ENCODE assay signal across 2 cellular contexts in the genomic region with DNA sequence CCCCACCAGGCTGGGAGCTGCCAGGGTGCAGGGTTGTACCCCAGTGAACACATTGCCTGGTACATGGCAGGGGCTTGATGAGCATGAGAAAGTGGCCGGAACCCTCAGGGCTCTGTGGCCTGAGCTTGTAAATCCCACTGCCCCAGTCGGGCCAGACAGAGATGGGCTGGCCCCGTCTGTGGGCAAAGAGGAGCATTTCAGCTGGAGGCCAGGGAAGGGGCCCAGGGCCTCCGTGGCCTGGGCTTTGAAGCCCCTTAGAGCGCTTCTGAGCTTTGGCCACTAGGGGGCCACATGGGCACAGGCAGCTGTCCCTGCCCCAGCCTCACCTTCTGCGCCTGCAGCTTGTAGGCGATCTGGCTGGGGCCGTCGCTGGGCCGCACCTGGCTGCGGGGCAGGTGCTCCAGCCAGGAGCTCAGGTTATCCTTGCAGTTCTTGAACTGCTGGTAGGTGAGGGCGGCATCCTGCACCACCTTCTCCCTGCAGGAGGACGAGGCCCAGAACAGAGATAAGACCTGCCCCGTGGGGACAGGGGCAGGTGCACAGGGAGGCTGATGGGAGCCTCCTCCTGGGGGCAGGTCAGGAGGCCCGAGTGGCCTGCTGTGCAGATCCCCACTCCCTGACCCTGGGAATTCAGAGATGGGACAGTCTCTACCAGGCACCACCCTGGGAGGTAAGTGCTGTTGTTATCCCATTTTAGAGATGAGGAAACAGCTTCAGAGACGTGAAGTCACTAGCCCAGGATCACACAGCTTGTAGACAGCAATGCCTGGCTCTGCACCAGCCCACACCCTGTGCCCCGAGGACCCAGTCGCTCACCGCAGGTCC.
TF ChIP-seq lines count a peak whose summit lies in the region.

No MANE protein-coding gene starts in this region.

TF ChIP-seq in HCT116, 20 proteins besides CTCF, POLR2A, EP300 and RAD21:
- TF ChIP-seq, protein P1, sequence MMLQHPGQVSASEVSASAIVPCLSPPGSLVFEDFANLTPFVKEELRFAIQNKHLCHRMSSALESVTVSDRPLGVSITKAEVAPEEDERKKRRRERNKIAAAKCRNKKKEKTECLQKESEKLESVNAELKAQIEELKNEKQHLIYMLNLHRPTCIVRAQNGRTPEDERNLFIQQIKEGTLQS (IDR thresholded peaks at IDR 0.05) = no peak
- TF ChIP-seq TCF7L2 (IDR thresholded peaks at IDR 0.05; ENCODE audit: borderline replicate concordance, extremely low read depth, insufficient read depth, insufficient read length) = peak; percentile 51

TF ChIP-seq in HepG2, 621 proteins besides CTCF, POLR2A, EP300 and RAD21 (continues in another document):
- TF ChIP-seq ZNF616 (CRISPR knock-in tag; IDR thresholded peaks at IDR 0.05; ENCODE audit: low read depth) = no peak
- TF ChIP-seq, protein P2, sequence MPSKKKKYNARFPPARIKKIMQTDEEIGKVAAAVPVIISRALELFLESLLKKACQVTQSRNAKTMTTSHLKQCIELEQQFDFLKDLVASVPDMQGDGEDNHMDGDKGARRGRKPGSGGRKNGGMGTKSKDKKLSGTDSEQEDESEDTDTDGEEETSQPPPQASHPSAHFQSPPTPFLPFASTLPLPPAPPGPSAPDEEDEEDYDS (CRISPR knock-in tag; IDR thresholded peaks at IDR 0.05) = 0 out of 2 replicates have a peak, but pooled peaks have one; percentile 19
- peak; percentile 78; the same call in 1 of the 2 replicates for TF ChIP-seq ZNF776 (CRISPR knock-in tag; IDR thresholded peaks at IDR 0.05)
- peak; percentile 16; the same call in 1 of the 2 replicates for TF ChIP-seq HOXA3 (CRISPR knock-in tag; IDR thresholded peaks at IDR 0.05)
- TF ChIP-seq YY1 (IDR thresholded peaks at IDR 0.05; ENCODE audit: insufficient read depth, insufficient replicate concordance, low read depth, low read length) = peak; percentile 52
- 0 out of 2 replicates have a peak, but pooled peaks have one; percentile 16 for TF ChIP-seq SOX5 (CRISPR knock-in tag; IDR thresholded peaks at IDR 0.05; ENCODE audit: borderline replicate concordance)
- TF ChIP-seq ZNF83 (CRISPR knock-in tag; IDR thresholded peaks at IDR 0.05; ENCODE audit: borderline replicate concordance) = 0 out of 2 replicates have a peak, but pooled peaks have one; percentile 26
- no peak for TF ChIP-seq ZNF543 (CRISPR knock-in tag; IDR thresholded peaks at IDR 0.05)
- TF ChIP-seq ZNF747 (CRISPR knock-in tag; IDR thresholded peaks at IDR 0.05; ENCODE audit: borderline replicate concordance) = no peak
- peak; percentile 31; the same call in 1 of the 2 replicates for TF ChIP-seq MYC (CRISPR knock-in tag; IDR thresholded peaks at IDR 0.05; ENCODE audit: borderline replicate concordance)
- peak; percentile 82 for TF ChIP-seq ZBTB38 (CRISPR knock-in tag; IDR thresholded peaks at IDR 0.05)
- peak; percentile 37 for TF ChIP-seq MED8 (CRISPR knock-in tag; IDR thresholded peaks at IDR 0.05; ENCODE audit: insufficient replicate concordance)
- peak; percentile 18; the same call in 1 of the 2 replicates for TF ChIP-seq KMT2A (CRISPR knock-in tag; IDR thresholded peaks at IDR 0.05)
- TF ChIP-seq, protein P3, sequence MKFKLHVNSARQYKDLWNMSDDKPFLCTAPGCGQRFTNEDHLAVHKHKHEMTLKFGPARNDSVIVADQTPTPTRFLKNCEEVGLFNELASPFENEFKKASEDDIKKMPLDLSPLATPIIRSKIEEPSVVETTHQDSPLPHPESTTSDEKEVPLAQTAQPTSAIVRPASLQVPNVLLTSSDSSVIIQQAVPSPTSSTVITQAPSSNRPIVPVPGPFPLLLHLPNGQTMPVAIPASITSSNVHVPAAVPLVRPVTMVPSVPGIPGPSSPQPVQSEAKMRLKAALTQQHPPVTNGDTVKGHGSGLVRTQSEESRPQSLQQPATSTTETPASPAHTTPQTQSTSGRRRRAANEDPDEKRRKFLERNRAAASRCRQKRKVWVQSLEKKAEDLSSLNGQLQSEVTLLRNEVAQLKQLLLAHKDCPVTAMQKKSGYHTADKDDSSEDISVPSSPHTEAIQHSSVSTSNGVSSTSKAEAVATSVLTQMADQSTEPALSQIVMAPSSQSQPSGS (CRISPR knock-in tag; IDR thresholded peaks at IDR 0.05) = 0 out of 2 replicates have a peak, but pooled peaks have one; percentile 41
- no peak for TF ChIP-seq SETDB1 (CRISPR knock-in tag; IDR thresholded peaks at IDR 0.05; ENCODE audit: borderline replicate concordance)
- TF ChIP-seq ISL2 (CRISPR knock-in tag; IDR thresholded peaks at IDR 0.05) = peak; percentile 24; the same call in 1 of the 2 replicates
- TF ChIP-seq SMAD1 (CRISPR knock-in tag; IDR thresholded peaks at IDR 0.05; ENCODE audit: borderline replicate concordance, low read depth) = peak; percentile 79; the same call in 1 of the 2 replicates
- TF ChIP-seq HNF4G (IDR thresholded peaks at IDR 0.05; ENCODE audit: borderline replicate concordance, low read depth, low read length) = no peak
- no peak for TF ChIP-seq HNF4G (CRISPR knock-in tag; IDR thresholded peaks at IDR 0.05; ENCODE audit: borderline replicate concordance, low read depth)
- TF ChIP-seq MED1 (CRISPR knock-in tag; IDR thresholded peaks at IDR 0.05) = no peak
- peak; percentile 68 for TF ChIP-seq SALL1 (CRISPR knock-in tag; IDR thresholded peaks at IDR 0.05)
- TF ChIP-seq MTA1 (CRISPR knock-in tag; IDR thresholded peaks at IDR 0.05; ENCODE audit: borderline replicate concordance) = no peak
- no peak for TF ChIP-seq ZNF816 (CRISPR knock-in tag; IDR thresholded peaks at IDR 0.05; ENCODE audit: borderline replicate concordance)
- no peak for TF ChIP-seq RCOR2 (CRISPR knock-in tag; IDR thresholded peaks at IDR 0.05)
- no peak for TF ChIP-seq RARA (CRISPR knock-in tag; IDR thresholded peaks at IDR 0.05)
- TF ChIP-seq, protein P4, sequence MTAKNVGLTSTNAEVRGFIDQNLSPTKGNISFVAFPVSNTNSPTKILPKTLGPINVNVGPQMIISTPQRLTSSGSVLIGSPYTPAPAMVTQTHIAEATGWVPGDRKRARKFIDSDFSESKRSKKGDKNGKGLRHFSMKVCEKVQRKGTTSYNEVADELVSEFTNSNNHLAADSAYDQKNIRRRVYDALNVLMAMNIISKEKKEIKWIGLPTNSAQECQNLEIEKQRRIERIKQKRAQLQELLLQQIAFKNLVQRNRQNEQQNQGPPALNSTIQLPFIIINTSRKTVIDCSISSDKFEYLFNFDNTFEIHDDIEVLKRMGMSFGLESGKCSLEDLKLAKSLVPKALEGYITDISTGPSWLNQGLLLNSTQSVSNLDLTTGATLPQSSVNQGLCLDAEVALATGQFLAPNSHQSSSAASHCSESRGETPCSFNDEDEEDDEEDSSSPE (CRISPR knock-in tag; IDR thresholded peaks at IDR 0.05) = no peak
- TF ChIP-seq GATA4 (IDR thresholded peaks at IDR 0.05; ENCODE audit: borderline replicate concordance, low read depth) = no peak
- TF ChIP-seq, protein P5, sequence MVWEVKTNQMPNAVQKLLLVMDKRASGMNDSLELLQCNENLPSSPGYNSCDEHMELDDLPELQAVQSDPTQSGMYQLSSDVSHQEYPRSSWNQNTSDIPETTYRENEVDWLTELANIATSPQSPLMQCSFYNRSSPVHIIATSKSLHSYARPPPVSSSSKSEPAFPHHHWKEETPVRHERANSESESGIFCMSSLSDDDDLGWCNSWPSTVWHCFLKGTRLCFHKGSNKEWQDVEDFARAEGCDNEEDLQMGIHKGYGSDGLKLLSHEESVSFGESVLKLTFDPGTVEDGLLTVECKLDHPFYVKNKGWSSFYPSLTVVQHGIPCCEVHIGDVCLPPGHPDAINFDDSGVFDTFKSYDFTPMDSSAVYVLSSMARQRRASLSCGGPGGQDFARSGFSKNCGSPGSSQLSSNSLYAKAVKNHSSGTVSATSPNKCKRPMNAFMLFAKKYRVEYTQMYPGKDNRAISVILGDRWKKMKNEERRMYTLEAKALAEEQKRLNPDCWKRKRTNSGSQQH (CRISPR knock-in tag; IDR thresholded peaks at IDR 0.05; ENCODE audit: low read depth) = 0 out of 2 replicates have a peak, but pooled peaks have one; percentile 59
- TF ChIP-seq, protein P6, sequence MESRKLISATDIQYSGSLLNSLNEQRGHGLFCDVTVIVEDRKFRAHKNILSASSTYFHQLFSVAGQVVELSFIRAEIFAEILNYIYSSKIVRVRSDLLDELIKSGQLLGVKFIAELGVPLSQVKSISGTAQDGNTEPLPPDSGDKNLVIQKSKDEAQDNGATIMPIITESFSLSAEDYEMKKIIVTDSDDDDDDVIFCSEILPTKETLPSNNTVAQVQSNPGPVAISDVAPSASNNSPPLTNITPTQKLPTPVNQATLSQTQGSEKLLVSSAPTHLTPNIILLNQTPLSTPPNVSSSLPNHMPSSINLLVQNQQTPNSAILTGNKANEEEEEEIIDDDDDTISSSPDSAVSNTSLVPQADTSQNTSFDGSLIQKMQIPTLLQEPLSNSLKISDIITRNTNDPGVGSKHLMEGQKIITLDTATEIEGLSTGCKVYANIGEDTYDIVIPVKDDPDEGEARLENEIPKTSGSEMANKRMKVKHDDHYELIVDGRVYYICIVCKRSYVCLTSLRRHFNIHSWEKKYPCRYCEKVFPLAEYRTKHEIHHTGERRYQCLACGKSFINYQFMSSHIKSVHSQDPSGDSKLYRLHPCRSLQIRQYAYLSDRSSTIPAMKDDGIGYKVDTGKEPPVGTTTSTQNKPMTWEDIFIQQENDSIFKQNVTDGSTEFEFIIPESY (CRISPR knock-in tag; IDR thresholded peaks at IDR 0.05) = peak; percentile 82
- TF ChIP-seq ZFX (CRISPR knock-in tag; IDR thresholded peaks at IDR 0.05; ENCODE audit: low read depth) = peak; percentile 55
- TF ChIP-seq HOXD1 (CRISPR knock-in tag; IDR thresholded peaks at IDR 0.05) = no peak
- TF ChIP-seq, protein P7, sequence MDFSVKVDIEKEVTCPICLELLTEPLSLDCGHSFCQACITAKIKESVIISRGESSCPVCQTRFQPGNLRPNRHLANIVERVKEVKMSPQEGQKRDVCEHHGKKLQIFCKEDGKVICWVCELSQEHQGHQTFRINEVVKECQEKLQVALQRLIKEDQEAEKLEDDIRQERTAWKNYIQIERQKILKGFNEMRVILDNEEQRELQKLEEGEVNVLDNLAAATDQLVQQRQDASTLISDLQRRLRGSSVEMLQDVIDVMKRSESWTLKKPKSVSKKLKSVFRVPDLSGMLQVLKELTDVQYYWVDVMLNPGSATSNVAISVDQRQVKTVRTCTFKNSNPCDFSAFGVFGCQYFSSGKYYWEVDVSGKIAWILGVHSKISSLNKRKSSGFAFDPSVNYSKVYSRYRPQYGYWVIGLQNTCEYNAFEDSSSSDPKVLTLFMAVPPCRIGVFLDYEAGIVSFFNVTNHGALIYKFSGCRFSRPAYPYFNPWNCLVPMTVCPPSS (IDR thresholded peaks at IDR 0.05) = no peak
- TF ChIP-seq ZNF224 (CRISPR knock-in tag; IDR thresholded peaks at IDR 0.05) = 0 out of 2 replicates have a peak, but pooled peaks have one; percentile 77
- TF ChIP-seq, protein P8, sequence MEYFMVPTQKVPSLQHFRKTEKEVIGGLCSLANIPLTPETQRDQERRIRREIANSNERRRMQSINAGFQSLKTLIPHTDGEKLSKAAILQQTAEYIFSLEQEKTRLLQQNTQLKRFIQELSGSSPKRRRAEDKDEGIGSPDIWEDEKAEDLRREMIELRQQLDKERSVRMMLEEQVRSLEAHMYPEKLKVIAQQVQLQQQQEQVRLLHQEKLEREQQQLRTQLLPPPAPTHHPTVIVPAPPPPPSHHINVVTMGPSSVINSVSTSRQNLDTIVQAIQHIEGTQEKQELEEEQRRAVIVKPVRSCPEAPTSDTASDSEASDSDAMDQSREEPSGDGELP (IDR thresholded peaks at IDR 0.05; ENCODE audit: borderline replicate concordance, low read depth) = 0 out of 2 replicates have a peak, but pooled peaks have one; percentile 25
- no peak for TF ChIP-seq ZNF121 (CRISPR knock-in tag; IDR thresholded peaks at IDR 0.05)
- no peak for TF ChIP-seq SRF (IDR thresholded peaks at IDR 0.05; ENCODE audit: low read depth, low read length)
- TF ChIP-seq, protein P9, sequence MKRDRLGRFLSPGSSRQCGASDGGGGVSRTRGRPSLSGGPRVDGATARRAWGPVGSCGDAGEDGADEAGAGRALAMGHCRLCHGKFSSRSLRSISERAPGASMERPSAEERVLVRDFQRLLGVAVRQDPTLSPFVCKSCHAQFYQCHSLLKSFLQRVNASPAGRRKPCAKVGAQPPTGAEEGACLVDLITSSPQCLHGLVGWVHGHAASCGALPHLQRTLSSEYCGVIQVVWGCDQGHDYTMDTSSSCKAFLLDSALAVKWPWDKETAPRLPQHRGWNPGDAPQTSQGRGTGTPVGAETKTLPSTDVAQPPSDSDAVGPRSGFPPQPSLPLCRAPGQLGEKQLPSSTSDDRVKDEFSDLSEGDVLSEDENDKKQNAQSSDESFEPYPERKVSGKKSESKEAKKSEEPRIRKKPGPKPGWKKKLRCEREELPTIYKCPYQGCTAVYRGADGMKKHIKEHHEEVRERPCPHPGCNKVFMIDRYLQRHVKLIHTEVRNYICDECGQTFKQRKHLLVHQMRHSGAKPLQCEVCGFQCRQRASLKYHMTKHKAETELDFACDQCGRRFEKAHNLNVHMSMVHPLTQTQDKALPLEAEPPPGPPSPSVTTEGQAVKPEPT (CRISPR knock-in tag; IDR thresholded peaks at IDR 0.05; ENCODE audit: low read depth) = 0 out of 2 replicates have a peak, but pooled peaks have one; percentile 41
- TF ChIP-seq TBX2 (CRISPR knock-in tag; IDR thresholded peaks at IDR 0.05; ENCODE audit: borderline replicate concordance) = peak; percentile 55; the same call in 1 of the 2 replicates
- TF ChIP-seq, protein P10, sequence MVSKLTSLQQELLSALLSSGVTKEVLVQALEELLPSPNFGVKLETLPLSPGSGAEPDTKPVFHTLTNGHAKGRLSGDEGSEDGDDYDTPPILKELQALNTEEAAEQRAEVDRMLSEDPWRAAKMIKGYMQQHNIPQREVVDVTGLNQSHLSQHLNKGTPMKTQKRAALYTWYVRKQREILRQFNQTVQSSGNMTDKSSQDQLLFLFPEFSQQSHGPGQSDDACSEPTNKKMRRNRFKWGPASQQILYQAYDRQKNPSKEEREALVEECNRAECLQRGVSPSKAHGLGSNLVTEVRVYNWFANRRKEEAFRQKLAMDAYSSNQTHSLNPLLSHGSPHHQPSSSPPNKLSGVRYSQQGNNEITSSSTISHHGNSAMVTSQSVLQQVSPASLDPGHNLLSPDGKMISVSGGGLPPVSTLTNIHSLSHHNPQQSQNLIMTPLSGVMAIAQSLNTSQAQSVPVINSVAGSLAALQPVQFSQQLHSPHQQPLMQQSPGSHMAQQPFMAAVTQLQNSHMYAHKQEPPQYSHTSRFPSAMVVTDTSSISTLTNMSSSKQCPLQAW (CRISPR knock-in tag; IDR thresholded peaks at IDR 0.05) = peak; percentile 89; the same call in 1 of the 2 replicates
- no peak for TF ChIP-seq ZNF333 (CRISPR knock-in tag; IDR thresholded peaks at IDR 0.05; ENCODE audit: borderline replicate concordance)
- peak; percentile 41; the same call in 1 of the 2 replicates for TF ChIP-seq HDAC2 (CRISPR knock-in tag; IDR thresholded peaks at IDR 0.05)
- TF ChIP-seq SAFB2 (CRISPR knock-in tag; IDR thresholded peaks at IDR 0.05; ENCODE audit: borderline replicate concordance, low read depth) = 0 out of 2 replicates have a peak, but pooled peaks have one; percentile 33
